In the genomic region with DNA sequence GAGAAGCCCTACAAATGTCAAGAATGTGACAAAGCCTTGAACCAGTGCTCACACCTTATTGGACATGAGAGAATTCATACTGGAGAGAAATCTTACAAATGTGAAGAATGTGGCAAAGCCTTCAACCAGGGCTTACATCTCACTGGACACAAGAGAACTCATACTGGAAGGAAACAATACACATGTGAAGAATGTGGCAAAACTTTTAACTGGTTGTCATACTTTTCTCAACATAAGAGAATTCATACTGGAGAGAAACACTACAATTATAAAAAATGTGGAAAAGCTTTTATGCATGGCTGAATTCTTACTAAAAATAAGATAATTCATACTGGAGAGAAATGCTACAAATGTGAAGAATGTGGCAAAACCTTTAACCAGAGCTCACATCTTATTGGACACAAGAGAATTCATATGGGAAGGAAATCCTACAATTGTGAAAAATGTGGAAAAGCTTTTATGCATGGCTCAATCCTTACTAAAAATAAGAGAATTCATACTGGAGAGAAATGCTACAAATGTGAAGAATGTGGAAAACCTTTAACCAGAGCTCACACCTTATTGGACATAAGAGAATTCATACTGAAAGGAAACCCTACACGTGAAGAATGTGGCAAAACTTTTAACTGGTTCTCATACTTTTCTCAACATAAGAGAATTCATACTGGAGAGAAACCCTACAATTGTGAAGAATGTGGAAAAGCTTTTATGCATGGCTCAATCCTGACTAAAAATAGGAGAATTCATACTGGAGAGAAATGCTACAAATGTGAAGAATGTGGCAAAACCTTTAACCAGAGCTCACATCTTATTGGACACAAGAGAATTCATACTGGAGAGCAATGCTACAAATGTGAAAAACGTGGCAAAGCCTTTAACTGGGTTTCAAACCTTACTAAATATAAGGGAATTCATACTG, we compare ENCODE assay signal across 4 cellular contexts.
A peak's percentile ranks its signal among the peaks of the same experiment; 100 is the strongest.
TF ChIP-seq lines count a peak whose summit lies in the region.

No MANE protein-coding gene starts in this region.

TF ChIP-seq in A549, 52 proteins besides CTCF, POLR2A, EP300 and RAD21:
- TF ChIP-seq GATA3 (IDR thresholded peaks at IDR 0.05; ENCODE audit: borderline replicate concordance): peak; percentile 42; the same call in 1 of the 2 replicates

TF ChIP-seq in HCT116, 20 proteins besides CTCF, POLR2A, EP300 and RAD21:
- peak; percentile 99 for TF ChIP-seq ZNF274 (IDR thresholded peaks at IDR 0.05; ENCODE audit: low read depth, low read length)

TF ChIP-seq in GM12878, 131 proteins besides CTCF, POLR2A, EP300 and RAD21:
- TF ChIP-seq ZNF274 (IDR thresholded peaks at IDR 0.05; ENCODE audit: insufficient read depth, insufficient read length) (peak; percentile 86), CBX5 (IDR thresholded peaks at IDR 0.05; ENCODE audit: low read depth) (peak; percentile 92)

TF ChIP-seq in H1, 55 proteins besides CTCF, POLR2A, EP300 and RAD21:
- peak; percentile 97 for TF ChIP-seq ZNF274 (IDR thresholded peaks at IDR 0.05; ENCODE audit: borderline replicate concordance, extremely low read depth, low read length)
